16 cellular contexts compared by ENCODE assay signal in genomic region chr16:65739518-65739917, GRCh38.
"Had no signal": no experiment of that assay in that cellular context is flagged by ENCODE, and none has a peak within 500 bp of the region (broad histone marks: within the 10 kb centered on the region; RNA-seq: fewer than 3 reads in every experiment).

No MANE protein-coding gene starts in this region.

- H3K4me3 ChIP-seq: hepatocyte, mucosa of descending colon had no signal

- H3K4me1 Mint-ChIP-seq: activated naive CD8-positive, alpha-beta T cell treated with anti-CD3 and anti-CD28 coated beads, Interleukin-2, amount 10 ng/mL, durations not matched to agents 7 days and 5 days; memory B cell; naive thymus-derived CD8-positive, alpha-beta T cell had no signal

- H3K27ac Mint-ChIP-seq: activated naive CD8-positive, alpha-beta T cell treated with anti-CD3 and anti-CD28 coated beads, Interleukin-2, amount 10 ng/mL, durations not matched to agents 7 days and 5 days; activated T-helper 1 cell treated with anti-CD3 and anti-CD28 coated beads, Interleukin-12 subunit alpha, Interleukin-12 subunit beta, Interleukin-2, Interleukin-4 antibody, amounts not matched to agents 30 ng/mL and 10 ng/mL and 1 ng/mL, durations not matched to agents 14 hours and 24 hours and 36 hours; memory B cell; naive thymus-derived CD8-positive, alpha-beta T cell; stimulated activated naive CD8-positive, alpha-beta T cell treated with anti-CD3 and anti-CD28 coated beads, Interleukin-15, Interleukin-2, amounts not matched to agents 100 ng/mL and 50 ng/mL, for 24 hours; type B pancreatic cell had no signal

- H3K36me3 Mint-ChIP-seq: activated naive CD8-positive, alpha-beta T cell treated with anti-CD3 and anti-CD28 coated beads, Interleukin-2, amount 10 ng/mL, durations not matched to agents 7 days and 5 days; memory B cell; naive thymus-derived CD8-positive, alpha-beta T cell; type B pancreatic cell had no signal

- FAIRE-seq: keratinocyte, small intestine had no signal

- H3K4me3 Mint-ChIP-seq: activated naive CD8-positive, alpha-beta T cell treated with anti-CD3 and anti-CD28 coated beads, Interleukin-2, amount 10 ng/mL, durations not matched to agents 7 days and 5 days; activated T-helper 1 cell treated with anti-CD3 and anti-CD28 coated beads, Interleukin-12 subunit alpha, Interleukin-12 subunit beta, Interleukin-2, Interleukin-4 antibody, amounts not matched to agents 30 ng/mL and 10 ng/mL and 1 ng/mL, durations not matched to agents 14 hours and 24 hours and 36 hours; memory B cell; naive thymus-derived CD8-positive, alpha-beta T cell; stimulated activated naive CD8-positive, alpha-beta T cell treated with anti-CD3 and anti-CD28 coated beads, Interleukin-15, Interleukin-2, amounts not matched to agents 100 ng/mL and 50 ng/mL, for 24 hours; type B pancreatic cell had no signal

- DNase-seq: activated CD4-positive, alpha-beta T cell treated with anti-CD3 and anti-CD28 coated beads, Interleukin-2, amount 50 U/mL, for 1 hour; activated naive CD4-positive, alpha-beta T cell; activated naive CD8-positive, alpha-beta T cell treated with anti-CD3 and anti-CD28 coated beads, Interleukin-2, amount 10 ng/mL, durations not matched to agents 7 days and 5 days; anterior cingulate cortex; erythroblast; mucosa of descending colon; naive thymus-derived CD8-positive, alpha-beta T cell; posterior cingulate gyrus; right cardiac atrium; small intestine had no signal

- H3K27me3 Mint-ChIP-seq: activated naive CD8-positive, alpha-beta T cell treated with anti-CD3 and anti-CD28 coated beads, Interleukin-2, amount 10 ng/mL, durations not matched to agents 7 days and 5 days; memory B cell; type B pancreatic cell had no signal

- H3K9me3 Mint-ChIP-seq: type B pancreatic cell had no signal

- H3K27me3 ChIP-seq: hepatocyte had no signal
